ENCODE assay signal across 22 cellular contexts in genomic region chr2:96687711-96688640, GRCh38. TPM values are rescaled to one million over a fixed set of nuclear protein-coding genes. Genes with fewer than 3 reads are reported as not detected.
A peak's percentile ranks its signal among the peaks of the same experiment; 100 is the strongest.
DNase-seq lines count a peak whose midpoint lies in the region; ATAC-seq and TF ChIP-seq lines count a peak whose summit lies in the region.
"Had no signal": no experiment of that assay in that cellular context is flagged by ENCODE, and none has a peak within 500 bp of the region (broad histone marks: within the 10 kb centered on the region; RNA-seq: fewer than 3 reads in every experiment).

No MANE protein-coding gene starts in this region.

- ATAC-seq in activated naive CD4-positive, alpha-beta T cell treated with anti-CD3 and anti-CD28 coated beads, Interleukin-2, amount 50 U/mL, for 72 hours: no peak

- H3K27ac Mint-ChIP-seq in activated naive CD4-positive, alpha-beta T cell treated with anti-CD3 and anti-CD28 coated beads, Interleukin-2, amount 50 U/mL, for 72 hours: peak overlapping the region; percentile 5 to 51
- H3K27ac Mint-ChIP-seq in chondrocyte (ENCODE audit: unreplicated experiment): no peak overlapping the region
- H3K27ac Mint-ChIP-seq: HFFc6 had no signal

- no peaks in the 10 kb centered on the region for H3K9me3 Mint-ChIP-seq in activated naive CD4-positive, alpha-beta T cell treated with anti-CD3 and anti-CD28 coated beads, Interleukin-2, amount 50 U/mL, for 72 hours
- no peaks in the 10 kb centered on the region for H3K9me3 Mint-ChIP-seq in chondrocyte (ENCODE audit: low read depth)
- H3K9me3 Mint-ChIP-seq: CD8-positive, alpha-beta memory T cell; HFFc6; IgD-negative memory B cell had no signal

- TF ChIP-seq CTCF in chondrocyte (IDR thresholded peaks at IDR 0.05) (no peak), sigmoid colon (IDR thresholded peaks at IDR 0.05) (no peak), OCI-LY7 (conservative IDR thresholded peaks at IDR 0.05; ENCODE audit: low read length) (no peak)

- no peaks in the 10 kb centered on the region for H3K9me2 ChIP-seq in OCI-LY7 (ENCODE audit: insufficient read depth, low read length)

- H3K4me2 ChIP-seq in OCI-LY7 (ENCODE audit: low read length): no peak overlapping the region
- H3K4me2 ChIP-seq: PC-9 had no signal

- H3K27ac ChIP-seq in sigmoid colon (no peak overlapping the region), OCI-LY7 (ENCODE audit: low read depth, low read length, poor library complexity, severe bottlenecking) (no peak overlapping the region)
- H3K27ac ChIP-seq: PC-9, RWPE1 had no signal

- peaks cover 2% of the 10 kb centered on the region for H3K4me1 Mint-ChIP-seq in chondrocyte (ENCODE audit: low read depth)
- H3K4me1 Mint-ChIP-seq: CD8-positive, alpha-beta memory T cell; IgD-negative memory B cell had no signal

- H3K9me3 ChIP-seq in NT2/D1 (ENCODE audit: insufficient read depth, low read length) (no peaks in the 10 kb centered on the region), sigmoid colon (no peaks in the 10 kb centered on the region), OCI-LY7 (ENCODE audit: low read length) (no peaks in the 10 kb centered on the region)
- H3K9me3 ChIP-seq: BE2C had no signal

- no peak for DNase-seq in activated naive CD4-positive, alpha-beta T cell treated with anti-CD3 and anti-CD28 coated beads, Interleukin-2, amount 50 U/mL, for 72 hours (ENCODE audit: low spot score in 2 of 2)
- DNase-seq in activated naive CD4-positive, alpha-beta T cell (lab: John Stamatoyannopoulos, UW): no peak
- DNase-seq in NT2/D1 (ENCODE audit: low read depth, low spot score) (no peak), chondrocyte (ENCODE audit: low spot score) (peak; percentile 92), sigmoid colon (peak; percentile 48), GOT3 (lab: John Stamatoyannopoulos, UW) (no peak), OCI-LY7 (ENCODE audit: low spot score) (no peak), ecto neural progenitor cell (ENCODE audit: low spot score) (no peak)
- DNase-seq: BE2C; CD8-positive, alpha-beta memory T cell; HFFc6; Karpas-422; NCI-H1092; NCI-H1436 treated with DMSO at 0.1 percent for 48 hours; NCI-H2029; NCI-H345; NCI-H524 treated with DMSO at 0.1 percent for 48 hours; PC-9 had no signal

- H3K27me3 ChIP-seq in NT2/D1 (ENCODE audit: insufficient read depth, insufficient read length) (no peaks in the 10 kb centered on the region), sigmoid colon (peaks cover 0 to 23% (median 4%) of the 10 kb centered on the region in 3 donors)
- H3K27me3 ChIP-seq: BE2C had no signal

- no peaks in the 10 kb centered on the region for H3K36me3 ChIP-seq in NT2/D1 (ENCODE audit: insufficient read depth, insufficient read length, low read length)
- H3K36me3 ChIP-seq in sigmoid colon: no peaks in the 10 kb centered on the region
- no peaks in the 10 kb centered on the region for H3K36me3 ChIP-seq in OCI-LY7 (ENCODE audit: insufficient read depth, low read length)
- H3K36me3 ChIP-seq: BE2C had no signal

- no peaks in the 10 kb centered on the region for H4K20me1 ChIP-seq in OCI-LY7 (ENCODE audit: insufficient read depth, low read length)

- intact Hi-C loops in sigmoid colon (cut with DNase I): no loop called here
- intact Hi-C loops in OCI-LY7 (cut with micrococcal nuclease; ENCODE audit: unreplicated experiment): no loop called here

- H3K4me3 Mint-ChIP-seq in chondrocyte (ENCODE audit: unreplicated experiment): no peak overlapping the region
- H3K4me3 Mint-ChIP-seq: CD8-positive, alpha-beta memory T cell; HFFc6; IgD-negative memory B cell had no signal

- no peak for TF ChIP-seq EP300 in sigmoid colon (IDR thresholded peaks at IDR 0.05)

- WGBS in sigmoid colon, 2 donors: 89% methylated on average over 27 of the region's 27 CpGs

- peaks cover 20% of the 10 kb centered on the region for H3K4me1 ChIP-seq in NT2/D1 (ENCODE audit: insufficient read depth, insufficient read length)
- peaks cover 0 to 11% (median 8%) of the 10 kb centered on the region in 4 donors for H3K4me1 ChIP-seq in sigmoid colon
- H3K4me1 ChIP-seq in OCI-LY7 (ENCODE audit: insufficient read depth, low read length, poor library complexity, severe bottlenecking): no peaks in the 10 kb centered on the region

- H3K9ac ChIP-seq in NT2/D1 (ENCODE audit: insufficient read length, low read depth): peak overlapping the region; percentile 7

- peaks cover 6% of the 10 kb centered on the region for H3K27me3 Mint-ChIP-seq in chondrocyte (ENCODE audit: low read depth)

- no peak for TF ChIP-seq POLR2A in sigmoid colon (IDR thresholded peaks at IDR 0.05)

- no peaks in the 10 kb centered on the region for H3K36me3 Mint-ChIP-seq in activated naive CD4-positive, alpha-beta T cell treated with anti-CD3 and anti-CD28 coated beads, Interleukin-2, amount 50 U/mL, for 72 hours
- H3K36me3 Mint-ChIP-seq in chondrocyte (ENCODE audit: low read depth): no peaks in the 10 kb centered on the region
- H3K36me3 Mint-ChIP-seq: CD8-positive, alpha-beta memory T cell; IgD-negative memory B cell had no signal

- no peaks in the 10 kb centered on the region for H3K79me2 ChIP-seq in OCI-LY7 (ENCODE audit: insufficient read depth, low read depth, low read length)

- no peak overlapping the region for H3K4me3 ChIP-seq in NT2/D1 (ENCODE audit: insufficient read length, low read depth)
- H3K4me3 ChIP-seq in sigmoid colon: no peak overlapping the region
- H3K4me3 ChIP-seq in OCI-LY7 (ENCODE audit: low read depth, low read length, poor library complexity, severe bottlenecking): no peak overlapping the region
- H3K4me3 ChIP-seq: PC-9 had no signal

- POLR2A ChIA-PET in OCI-LY7 (lab: Charles Lee): no interaction called here

- no TSS peak for BruUV-seq in OCI-LY7 (replicated peaks; lab: Mats Ljungman, UMichigan)

- CTCF ChIA-PET in OCI-LY7 (lab: Charles Lee; ENCODE audit: unreplicated experiment): no interaction called here

- H2AFZ ChIP-seq in OCI-LY7 (ENCODE audit: low read length): no peak overlapping the region
- H2AFZ ChIP-seq: PC-9 had no signal

RNA-seq across cellular contexts. Expression of gene FER1L5, which starts 45.4 kb away (rescaled TPM):
- total RNA-seq in activated naive CD4-positive, alpha-beta T cell treated with anti-CD3 and anti-CD28 coated beads, Interleukin-2, amount 50 U/mL, for 72 hours: not detected
- not detected in 3 replicates for total RNA-seq in chondrocyte
- under 1 TPM in 1 of 4 donors, not detected in 3; under 0.01 TPM for total RNA-seq in sigmoid colon
- under 1 TPM in 1 of 3 donors, not detected in 2; 0.01 TPM for polyA plus RNA-seq in sigmoid colon
- not detected in 2 replicates for total RNA-seq in OCI-LY7 (2014; rRNA removed; shearing (Covaris generic))
- not detected in 2 replicates for total RNA-seq in OCI-LY7 (2022)
- total RNA-seq: CD8-positive, alpha-beta memory T cell; HFFc6; MCF 10A; SK-MEL-5 had no signal
- polyA plus RNA-seq: CD8-positive, alpha-beta memory T cell; IgD-negative memory B cell had no signal

RNA-seq across cellular contexts. Expression of gene KANSL3, which starts 49.9 kb away (rescaled TPM):
- 10 to 100 TPM; 51.4 to 53.6 TPM for total RNA-seq in activated naive CD4-positive, alpha-beta T cell treated with anti-CD3 and anti-CD28 coated beads, Interleukin-2, amount 50 U/mL, for 72 hours
- total RNA-seq in chondrocyte (32.6 to 34.5 TPM (median 34.1 TPM) in 3 replicates), sigmoid colon (10 to 100 TPM; 35.4 to 55.0 (median 47.7) TPM), OCI-LY7 (2022) (51.6 and 63.3 TPM in 2 replicates)
- polyA plus RNA-seq in sigmoid colon: 10 to 100 TPM; 12.0 to 24.2 (median 14.3) TPM
- total RNA-seq in OCI-LY7 (2014; rRNA removed; shearing (Covaris generic)): 40.4 and 46.4 TPM in 2 replicates

RNA-seq across cellular contexts. Expression of gene LMAN2L, which starts 51.9 kb away (rescaled TPM):
- total RNA-seq in activated naive CD4-positive, alpha-beta T cell treated with anti-CD3 and anti-CD28 coated beads, Interleukin-2, amount 50 U/mL, for 72 hours: 1 to 10 TPM; 5.1 to 6.3 TPM
- total RNA-seq in chondrocyte: 15.3 to 25.4 TPM (median 15.9 TPM) in 3 replicates
- total RNA-seq in sigmoid colon: 10 to 100 TPM; 11.9 to 23.2 (median 17.2) TPM
- polyA plus RNA-seq in sigmoid colon: 10 to 100 TPM in 1 of 3 donors, 1 to 10 TPM in 2; 3.6 to 14.0 (median 5.1) TPM
- total RNA-seq in OCI-LY7 (2014; rRNA removed; shearing (Covaris generic)): 12.9 and 15.5 TPM in 2 replicates
- 10.8 and 11.3 TPM in 2 replicates for total RNA-seq in OCI-LY7 (2022)

Comparison
In these comparisons a context has a peak if more than half of its experiments do, and no peak if none do; other contexts are left out.
1. DNase-seq: peak in chondrocyte (single experiment) and sigmoid colon (single experiment); none in activated naive CD4-positive, alpha-beta T cell treated with anti-CD3 and anti-CD28 coated beads, Interleukin-2, amount 50 U/mL, for 72 hours (0 of 2), activated naive CD4-positive, alpha-beta T cell (0 of 4), NT2/D1 (single experiment), GOT3 (single experiment), OCI-LY7 (single experiment) and ecto neural progenitor cell (single experiment).